2 cellular contexts compared by ENCODE assay signal in genomic region chr22:41576877-41577276, GRCh38.
TF ChIP-seq lines count a peak whose summit lies in the region.

No MANE protein-coding gene starts in this region.

TF ChIP-seq in GM12891, 5 proteins besides CTCF, POLR2A, EP300 and RAD21:
- TF ChIP-seq POLR2AphosphoS5 (IDR thresholded peaks at IDR 0.05; ENCODE audit: low read depth, low read length) (no peak), PAX5 (IDR thresholded peaks at IDR 0.05; ENCODE audit: insufficient read depth, low read length, severe bottlenecking) (no peak), TAF1 (IDR thresholded peaks at IDR 0.05; ENCODE audit: low read depth, low read length) (no peak), POU2F2 (IDR thresholded peaks at IDR 0.05; ENCODE audit: low read depth, low read length) (no peak), SPI1 (IDR thresholded peaks at IDR 0.05; ENCODE audit: low read depth, low read length) (no peak)

TF ChIP-seq in GM12878, 131 proteins besides CTCF, POLR2A, EP300 and RAD21:
- TF ChIP-seq SMC3 (IDR thresholded peaks at IDR 0.05; ENCODE audit: borderline replicate concordance, low read length) (peak; percentile 66), MLLT1 (IDR thresholded peaks at IDR 0.05) (peak; percentile 86), LARP7 (IDR thresholded peaks at IDR 0.05) (no peak)
TF ChIP-seq in GM12878: peak in this region for 2.
